In genomic region chr17:62965649-62966425, GRCh38 we compare ENCODE assay signal across 8 cellular contexts. TPM values are rescaled to one million over a fixed set of nuclear protein-coding genes. Genes with fewer than 3 reads are reported as not detected.
DNase-seq lines count a peak whose midpoint lies in the region; ATAC-seq and TF ChIP-seq lines count a peak whose summit lies in the region.

TSS of gene TANC2 (plus strand) at chr17:62966235. CDS start at chr17:63009560, 43,325 bp downstream.

- H3K27me3 Mint-ChIP-seq in nephron progenitor cell (ENCODE audit: low read depth, poor library complexity) = peaks cover 23% of the 10 kb centered on the region

- peaks cover 3% of the 10 kb centered on the region; the same call in 1 of the 2 replicates for H3K36me3 ChIP-seq in SJSA1

- peaks cover 36% of the 10 kb centered on the region for H3K4me1 ChIP-seq in SJSA1 (replicated peaks)
- peaks cover 9% of the 10 kb centered on the region for H3K4me1 ChIP-seq in foreskin keratinocyte

- peak within 1 kb of the TSS; percentile 92 for H3K4me3 ChIP-seq in SJSA1

- TF ChIP-seq CTCF in foreskin keratinocyte (conservative IDR thresholded peaks at IDR 0.05) (no peak), nephron progenitor cell (IDR thresholded peaks at IDR 0.05) (no peak)

- peaks cover 38% of the 10 kb centered on the region for H3K4me1 Mint-ChIP-seq in nephron progenitor cell

- no peaks in the 10 kb centered on the region for H3K9me3 ChIP-seq in SJSA1 (replicated peaks)

- peak within 1 kb of the TSS; percentile 49 for H3K27ac Mint-ChIP-seq in nephron progenitor cell

- peak within 1 kb of the TSS; percentile 92 for H3K4me3 Mint-ChIP-seq in nephron progenitor cell

- no peaks in the 10 kb centered on the region for H3K36me3 Mint-ChIP-seq in nephron progenitor cell (ENCODE audit: low read depth)

- peak within 1 kb of the TSS; percentile 76 for H3K27ac ChIP-seq in SJSA1
- peak within 1 kb of the TSS; percentile 61 for H3K27ac ChIP-seq in foreskin keratinocyte

- no peaks in the 10 kb centered on the region for H3K27me3 ChIP-seq in SJSA1 (replicated peaks)
- H3K27me3 ChIP-seq in foreskin keratinocyte = no peaks in the 10 kb centered on the region

- ATAC-seq in GM21381 (IDR thresholded peaks at IDR 0.05; ENCODE audit: unreplicated experiment) (peak; percentile 65), foreskin keratinocyte (peak; percentile 68)

- peak in 13 of 14 donors; percentile 31 to 94 (median 82) for DNase-seq in C1 segment of cervical spinal cord (lab: John Stamatoyannopoulos, UW)
- peak; percentile 71 to 83 for DNase-seq in Kasumi-1 (lab: John Stamatoyannopoulos, UW)
- peak; percentile 89 for DNase-seq in SJSA1 (ENCODE audit: low read depth in 1 of 2, low spot score in 2 of 2)
- peak; percentile 19 to 80 (median 50) for DNase-seq in activated naive CD4-positive, alpha-beta T cell (lab: John Stamatoyannopoulos, UW)
- DNase-seq in foreskin keratinocyte = peak in 1 of 2 donors; percentile 51
- peak; percentile 79 for DNase-seq in nephron progenitor cell
- peak; percentile 72 to 98 (median 82) for DNase-seq in stimulated activated naive CD4-positive, alpha-beta T cell (lab: John Stamatoyannopoulos, UW)

- peaks cover under 1% of the 10 kb centered on the region for H3K9me3 Mint-ChIP-seq in nephron progenitor cell

RNA-seq across cellular contexts. Expression of gene TANC2, which starts in this region (rescaled TPM):
- 2.3 and 7.7 TPM in 2 replicates for total RNA-seq in SJSA1 (2014; rRNA removed; shearing (Covaris generic))
- total RNA-seq in foreskin keratinocyte = 34.9 and 41.3 TPM in 2 replicates
- 2.3 and 2.8 TPM in 2 replicates for polyA plus RNA-seq in foreskin keratinocyte
